Comparison of ENCODE assay signal across 22 cellular contexts in the genomic region with DNA sequence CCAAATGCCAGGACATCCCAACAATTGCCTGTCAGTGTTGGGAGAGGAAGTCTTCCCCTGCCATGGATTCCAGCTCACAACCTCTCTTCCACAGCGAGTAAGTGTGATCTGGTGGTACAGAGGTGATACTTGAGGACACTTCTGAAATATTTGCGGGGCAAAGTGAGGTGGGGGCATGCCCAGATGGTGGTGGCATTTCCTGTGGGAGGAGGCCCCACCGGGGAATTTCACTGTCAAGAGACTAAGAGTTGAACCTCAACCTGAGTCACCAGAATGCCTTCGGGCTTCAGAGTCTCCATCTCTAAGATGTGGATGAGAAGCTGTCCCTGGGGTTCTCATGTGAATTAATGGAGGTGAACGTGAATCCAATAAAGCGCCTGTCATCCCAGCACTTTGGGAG.
DNase-seq lines count a peak whose midpoint lies in the region; ATAC-seq, FAIRE-seq and TF ChIP-seq lines count a peak whose summit lies in the region.
"Had no signal": no experiment of that assay in that cellular context is flagged by ENCODE, and none has a peak within 500 bp of the region (broad histone marks: within the 10 kb centered on the region; RNA-seq: fewer than 3 reads in every experiment).

No MANE protein-coding gene starts in this region.

- H3K23ac ChIP-seq in trophoblast cell (ENCODE audit: low read length): no peak overlapping the region

- no peak overlapping the region for H3K4me2 ChIP-seq in trophoblast cell (ENCODE audit: low read length)

- no peak overlapping the region for H3K14ac ChIP-seq in trophoblast cell (ENCODE audit: low read length)

- H3K27me3 ChIP-seq in bronchial epithelial cell (ENCODE audit: control insufficient read depth, insufficient read depth, low read length): no peaks in the 10 kb centered on the region
- H3K27me3 ChIP-seq in trophoblast cell (ENCODE audit: insufficient read depth, low read length): no peaks in the 10 kb centered on the region
- H3K27me3 ChIP-seq: adrenal gland, SJCRH30, uterus had no signal

- TF ChIP-seq POLR2A in GM18505 (IDR thresholded peaks at IDR 0.05; ENCODE audit: borderline replicate concordance, extremely low read depth, insufficient read depth, insufficient read length): no peak

- H3K4me1 ChIP-seq in trophoblast cell (ENCODE audit: control insufficient read depth in 1 of 2, insufficient read depth in 2 of 2, low read length in 2 of 2): peaks cover 4 to 13% of the 10 kb centered on the region in 2 experiments
- H3K4me1 ChIP-seq: parathyroid adenoma, uterus had no signal

- no peak overlapping the region for H3K9ac ChIP-seq in trophoblast cell (ENCODE audit: low read length)
- H3K9ac ChIP-seq: parathyroid adenoma had no signal

- no peak overlapping the region for H2BK120ac ChIP-seq in trophoblast cell (ENCODE audit: insufficient read depth, low read length, poor library complexity)

- no peak overlapping the region for H2BK12ac ChIP-seq in trophoblast cell (ENCODE audit: low read length)

- H2AK5ac ChIP-seq in trophoblast cell (ENCODE audit: low read length): no peak overlapping the region

- no peak overlapping the region for H3K27ac ChIP-seq in trophoblast cell (ENCODE audit: low read depth, low read length)
- H3K27ac ChIP-seq: parathyroid adenoma, SJCRH30, uterus had no signal

- no peak overlapping the region for H4K12ac ChIP-seq in trophoblast cell (ENCODE audit: low read depth, low read length)

- no peak overlapping the region for H3K18ac ChIP-seq in trophoblast cell (ENCODE audit: low read length)

- WGBS in trophoblast cell (ENCODE audit: extremely low coverage, insufficient coverage, insufficient read length): no CpG with 5 or more reads among the region's 6 CpGs

- DNase-seq in EH (ENCODE audit: low read depth) (peak; percentile 93), M059J (ENCODE audit: low read depth) (peak; percentile 98), bronchial epithelial cell (ENCODE audit: low read depth) (peak; percentile 36), trophoblast cell (peak; percentile 64 to 79), SIG-M5 (lab: John Stamatoyannopoulos, UW) (no peak)
- no peak for DNase-seq in activated naive CD4-positive, alpha-beta T cell treated with Interleukin-2 at 50 U/mL for 16 hours
- DNase-seq: activated CD4-positive, alpha-beta T cell treated with anti-CD3 and anti-CD28 coated beads for 1 hour; hippocampal formation; Karpas-422; mesendoderm; naive thymus-derived CD8-positive, alpha-beta T cell; NCI-H1105; NCI-H69; stimulated activated CD4-positive, alpha-beta T cell treated with anti-CD3 and anti-CD28 coated beads, Interleukin-4, amount 100 ng/mL, for 1 hour; T-helper 17 cell; uterus had no signal

- FAIRE-seq in bronchial epithelial cell (lab: Jason Lieb, UNC): no peak

- ATAC-seq in HG02623 (IDR thresholded peaks at IDR 0.05; ENCODE audit: unreplicated experiment) (no peak), GM18505 (IDR thresholded peaks at IDR 0.05; ENCODE audit: unreplicated experiment) (no peak)
- ATAC-seq: activated T-helper 17 cell treated with anti-CD3 and anti-CD28 coated beads, Interleukin-2, amount 50 U/mL, for 72 hours; naive thymus-derived CD8-positive, alpha-beta T cell; T-helper 17 cell had no signal

- no peak overlapping the region for H4K8ac ChIP-seq in trophoblast cell (ENCODE audit: low read depth, low read length)

- H3K4me3 ChIP-seq in bronchial epithelial cell (ENCODE audit: low read depth, low read length): no peak overlapping the region
- H3K4me3 ChIP-seq in trophoblast cell (ENCODE audit: low read depth, low read length): no peak overlapping the region
- H3K4me3 ChIP-seq: adrenal gland, SJCRH30, uterus had no signal

- H3K9me3 ChIP-seq in trophoblast cell (ENCODE audit: insufficient read depth, low read depth, low read length): peaks cover 3% of the 10 kb centered on the region
- H3K9me3 ChIP-seq: adrenal gland, uterus had no signal

- TF ChIP-seq CTCF in bronchial epithelial cell (IDR thresholded peaks at IDR 0.05; ENCODE audit: insufficient read depth, low read length, severe bottlenecking): no peak

- H2BK5ac ChIP-seq in trophoblast cell (ENCODE audit: low read depth, low read length, poor library complexity): no peak overlapping the region

- H3K4ac ChIP-seq in trophoblast cell (ENCODE audit: low read depth, low read length): no peak overlapping the region

- H2AFZ ChIP-seq in trophoblast cell (ENCODE audit: insufficient read depth, low read length, poor library complexity): no peak overlapping the region
- H2AFZ ChIP-seq: parathyroid adenoma had no signal

- no peak overlapping the region for H4K91ac ChIP-seq in trophoblast cell (ENCODE audit: low read depth, low read length)

- H3K79me1 ChIP-seq in trophoblast cell (ENCODE audit: low read length): peaks cover 2% of the 10 kb centered on the region

- no peaks in the 10 kb centered on the region for H3K36me3 ChIP-seq in bronchial epithelial cell (ENCODE audit: control insufficient read depth, insufficient read depth, low read length)
- H3K36me3 ChIP-seq in trophoblast cell (ENCODE audit: control insufficient read depth in 1 of 2, insufficient read depth in 2 of 2, low read length in 2 of 2): no peaks in the 10 kb centered on the region
- H3K36me3 ChIP-seq: adrenal gland, SJCRH30, uterus had no signal

- H3K79me2 ChIP-seq in trophoblast cell (ENCODE audit: control insufficient read depth, insufficient read depth, low read length, poor library complexity): no peaks in the 10 kb centered on the region
- H3K79me2 ChIP-seq: parathyroid adenoma had no signal

Comparison
In these comparisons a context has a peak if more than half of its experiments do, and no peak if none do; other contexts are left out.
1. DNase-seq: peak in EH (single experiment), M059J (single experiment), bronchial epithelial cell (single experiment) and trophoblast cell (2 of 2); none in activated naive CD4-positive, alpha-beta T cell treated with Interleukin-2 at 50 U/mL for 16 hours (single experiment) and SIG-M5 (single experiment).